ENCODE assay signal across 8 cellular contexts in the genomic region with DNA sequence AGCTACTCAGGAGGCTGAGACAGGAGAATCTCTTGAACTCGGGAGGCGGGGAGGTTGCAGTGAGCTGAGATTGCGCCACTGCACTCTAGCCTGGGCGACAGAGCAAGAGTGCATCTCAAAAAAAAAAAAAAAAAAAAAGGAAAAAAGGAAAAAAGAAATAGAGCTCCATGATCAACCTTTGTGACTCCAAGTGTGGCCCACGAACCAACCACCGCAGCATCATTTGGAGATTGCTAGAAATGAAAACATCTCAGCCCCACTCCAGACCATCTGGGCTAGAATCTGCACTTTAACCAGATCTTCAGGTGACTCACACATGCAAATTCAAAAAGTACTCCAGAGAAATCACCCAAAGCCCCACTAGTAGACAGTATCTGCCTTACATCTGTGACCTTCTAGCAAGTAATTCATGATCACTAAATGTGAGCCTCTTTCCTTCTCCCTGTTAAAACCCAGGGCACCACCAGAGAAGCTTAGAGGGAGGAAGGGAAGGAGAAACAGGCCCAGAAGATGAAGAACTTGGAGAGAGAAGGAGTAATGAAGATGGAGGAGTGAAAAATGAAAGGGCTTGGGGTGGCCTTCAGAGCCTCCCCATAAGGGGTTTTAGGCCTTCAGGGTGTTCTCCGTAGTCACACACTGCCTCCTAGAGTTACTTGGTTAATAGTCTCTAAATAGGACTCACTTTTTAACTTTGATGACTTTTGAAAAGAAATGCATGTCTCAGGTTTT.
A peak's percentile ranks its signal among the peaks of the same experiment; 100 is the strongest.
DNase-seq lines count a peak whose midpoint lies in the region; ATAC-seq and TF ChIP-seq lines count a peak whose summit lies in the region.

No MANE protein-coding gene starts in this region.

- ATAC-seq in activated CD8-positive, alpha-beta T cell treated with anti-CD3 and anti-CD28 coated beads, Interleukin-2, amount 10 ng/mL, durations not matched to agents 7 days and 5 days, result peak; percentile 93
- ATAC-seq in foreskin keratinocyte (peak; percentile 51), GM18870 (IDR thresholded peaks at IDR 0.05; ENCODE audit: unreplicated experiment) (no peak)

- peak; percentile 51 for TF ChIP-seq CTCF in foreskin keratinocyte (conservative IDR thresholded peaks at IDR 0.05)

- no peaks in the 10 kb centered on the region for H3K4me1 ChIP-seq in foreskin keratinocyte

- peaks cover 3% of the 10 kb centered on the region for H3K27me3 Mint-ChIP-seq in IgD-negative memory B cell
- H3K27me3 Mint-ChIP-seq in activated CD8-positive, alpha-beta T cell treated with anti-CD3 and anti-CD28 coated beads, Interleukin-2, amount 10 ng/mL, durations not matched to agents 7 days and 5 days (ENCODE audit: low read depth), result peaks cover under 1% of the 10 kb centered on the region

- H3K4me1 Mint-ChIP-seq in IgD-negative memory B cell, result peaks cover 5 to 7% (median 6%) of the 10 kb centered on the region in 3 donors
- peaks cover 4% of the 10 kb centered on the region for H3K4me1 Mint-ChIP-seq in activated CD8-positive, alpha-beta T cell treated with anti-CD3 and anti-CD28 coated beads, Interleukin-2, amount 10 ng/mL, durations not matched to agents 7 days and 5 days (ENCODE audit: low read depth)

- CTCF ChIA-PET in activated CD8-positive, alpha-beta T cell treated with anti-CD3 and anti-CD28 coated beads, Interleukin-2, amount 10 ng/mL, durations not matched to agents 7 days and 5 days (lab: Charles Lee), result interaction anchor here (0.7 to 2.5 kb wide), 21 partner anchors 10 to 658 kb away, joined by 3 to 11 read pairs (median 4); a partner anchor contains a TSS

- no peaks in the 10 kb centered on the region for H3K9me3 Mint-ChIP-seq in IgD-negative memory B cell
- H3K9me3 Mint-ChIP-seq in activated CD8-positive, alpha-beta T cell treated with anti-CD3 and anti-CD28 coated beads, Interleukin-2, amount 10 ng/mL, durations not matched to agents 7 days and 5 days (ENCODE audit: insufficient read depth), result no peaks in the 10 kb centered on the region

- H3K27ac ChIP-seq in foreskin keratinocyte, result no peak overlapping the region

- no peaks in the 10 kb centered on the region for H3K27me3 ChIP-seq in foreskin keratinocyte

- peak; percentile 11 for DNase-seq in SIG-M5 treated with dmso at 0.1 percent for 504 hours (lab: John Stamatoyannopoulos, UW; ENCODE audit: unreplicated experiment)
- DNase-seq in SIG-M5 (lab: John Stamatoyannopoulos, UW), result no peak
- peak; percentile 62 for DNase-seq in activated CD8-positive, alpha-beta T cell treated with anti-CD3 and anti-CD28 coated beads, Interleukin-2, amount 10 ng/mL, durations not matched to agents 7 days and 5 days
- DNase-seq in foreskin keratinocyte, result peak in 1 of 2 donors; percentile 4
- DNase-seq in stimulated activated CD8-positive, alpha-beta memory T cell treated with anti-CD3 and anti-CD28 coated beads, Interleukin-4, amount 100 ng/mL, for 48 hours, result peak; percentile 53
- DNase-seq in UCSD-AML1 (lab: John Stamatoyannopoulos, UW; ENCODE audit: unreplicated experiment), result no peak

- POLR2A ChIA-PET in activated CD8-positive, alpha-beta T cell treated with anti-CD3 and anti-CD28 coated beads, Interleukin-2, amount 10 ng/mL, durations not matched to agents 7 days and 5 days (lab: Charles Lee), result interaction anchor here (1.1 to 1.8 kb wide), 2 partner anchors 127 to 244 kb away, joined by 3 to 7 read pairs; no protein-coding TSS in a partner anchor

- H3K36me3 Mint-ChIP-seq in IgD-negative memory B cell, result no peaks in the 10 kb centered on the region
- no peaks in the 10 kb centered on the region for H3K36me3 Mint-ChIP-seq in activated CD8-positive, alpha-beta T cell treated with anti-CD3 and anti-CD28 coated beads, Interleukin-2, amount 10 ng/mL, durations not matched to agents 7 days and 5 days (ENCODE audit: low read depth)

- peak overlapping the region; percentile 28 to 95 (median 51) for H3K27ac Mint-ChIP-seq in IgD-negative memory B cell
- H3K27ac Mint-ChIP-seq in activated CD8-positive, alpha-beta T cell treated with anti-CD3 and anti-CD28 coated beads, Interleukin-2, amount 10 ng/mL, durations not matched to agents 7 days and 5 days, result peak overlapping the region; percentile 47

- H3K4me3 Mint-ChIP-seq in IgD-negative memory B cell, result peak overlapping the region in 2 of 4 donors; percentile 58 to 61
- no peak overlapping the region for H3K4me3 Mint-ChIP-seq in activated CD8-positive, alpha-beta T cell treated with anti-CD3 and anti-CD28 coated beads, Interleukin-2, amount 10 ng/mL, durations not matched to agents 7 days and 5 days

Comparison
In these comparisons a context has a peak if more than half of its experiments do, and no peak if none do; other contexts are left out.
1. DNase-seq: peak in SIG-M5 treated with dmso at 0.1 percent for 504 hours (single experiment), activated CD8-positive, alpha-beta T cell treated with anti-CD3 and anti-CD28 coated beads, Interleukin-2, amount 10 ng/mL, durations not matched to agents 7 days and 5 days (single experiment) and stimulated activated CD8-positive, alpha-beta memory T cell treated with anti-CD3 and anti-CD28 coated beads, Interleukin-4, amount 100 ng/mL, for 48 hours (single experiment); none in SIG-M5 (single experiment) and UCSD-AML1 (single experiment).